ENCODE assay signal across 25 cellular contexts in the genomic region with DNA sequence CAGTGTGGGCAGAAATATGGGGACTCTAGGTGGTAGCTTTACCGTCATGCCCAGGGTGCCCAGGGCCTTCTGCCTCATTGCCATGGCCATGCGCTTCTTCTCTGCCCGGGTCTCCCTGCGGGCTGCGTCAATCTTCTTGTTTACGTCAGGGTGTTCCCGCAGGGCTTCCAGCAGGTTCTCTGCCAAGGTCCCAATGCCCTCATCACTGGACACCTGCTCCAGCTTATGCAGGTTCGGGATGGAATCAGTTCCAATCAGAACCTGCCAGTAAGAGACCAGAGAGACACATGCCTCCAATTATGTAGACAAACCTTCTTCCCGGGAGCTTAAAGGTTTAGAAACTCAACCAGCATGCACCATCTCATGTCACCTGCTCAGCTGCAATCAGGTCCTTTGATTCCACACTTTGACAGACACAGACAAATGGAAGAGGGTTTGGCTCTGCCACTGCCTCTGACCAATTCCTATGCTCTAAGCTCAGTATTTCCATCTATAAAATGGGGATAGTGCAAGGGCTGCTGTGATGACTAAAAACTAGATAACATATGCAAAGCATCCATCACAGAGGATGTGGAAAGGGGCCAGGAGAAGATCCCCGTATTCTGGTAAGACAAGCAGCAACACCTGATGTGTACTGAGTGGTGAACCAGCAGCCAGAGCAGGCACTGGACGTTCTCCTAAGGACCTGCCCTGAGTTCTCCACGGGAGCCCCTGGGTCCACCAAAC.
DNase-seq lines count a peak whose midpoint lies in the region; ATAC-seq and FAIRE-seq lines count a peak whose summit lies in the region.
"Had no signal": no experiment of that assay in that cellular context is flagged by ENCODE, and none has a peak within 500 bp of the region (broad histone marks: within the 10 kb centered on the region; RNA-seq: fewer than 3 reads in every experiment).

No MANE protein-coding gene starts in this region.

- peaks cover 24% of the 10 kb centered on the region for H3K36me3 Mint-ChIP-seq in activated naive CD4-positive, alpha-beta T cell treated with anti-CD3 and anti-CD28 coated beads, Interleukin-2, amount 50 U/mL, for 24 hours
- H3K36me3 Mint-ChIP-seq in T-helper 17 cell (ENCODE audit: low read depth), result peaks cover 21% of the 10 kb centered on the region
- H3K36me3 Mint-ChIP-seq in CD8-positive, alpha-beta memory T cell, result peaks cover 25 to 98% (median 33%) of the 10 kb centered on the region in 3 donors

- H3K9me3 Mint-ChIP-seq in activated naive CD4-positive, alpha-beta T cell treated with anti-CD3 and anti-CD28 coated beads, Interleukin-2, amount 50 U/mL, for 24 hours, result no peaks in the 10 kb centered on the region
- no peaks in the 10 kb centered on the region for H3K9me3 Mint-ChIP-seq in stimulated activated naive CD8-positive, alpha-beta T cell treated with anti-CD3 and anti-CD28 coated beads, Interleukin-15, amount 100 ng/mL, for 72 hours
- H3K9me3 Mint-ChIP-seq in CD8-positive, alpha-beta memory T cell, result no peaks in the 10 kb centered on the region
- H3K9me3 Mint-ChIP-seq: activated T-cell treated with anti-CD3 and anti-CD28 coated beads, Interleukin-2, amount 50 U/mL, for 4 hours; HFFc6; IgD-negative memory B cell; immature natural killer cell had no signal

- FAIRE-seq in HTR-8/SVneo (lab: Jason Lieb, UNC), result no peak

- no peaks in the 10 kb centered on the region for H3K27me3 Mint-ChIP-seq in activated naive CD4-positive, alpha-beta T cell treated with anti-CD3 and anti-CD28 coated beads, Interleukin-2, amount 50 U/mL, for 24 hours
- no peaks in the 10 kb centered on the region for H3K27me3 Mint-ChIP-seq in T-helper 17 cell
- no peaks in the 10 kb centered on the region for H3K27me3 Mint-ChIP-seq in stimulated activated naive CD8-positive, alpha-beta T cell treated with anti-CD3 and anti-CD28 coated beads, Interleukin-15, amount 100 ng/mL, for 72 hours
- no peaks in the 10 kb centered on the region for H3K27me3 Mint-ChIP-seq in CD8-positive, alpha-beta memory T cell
- H3K27me3 Mint-ChIP-seq: IgD-negative memory B cell had no signal

- H3K27ac ChIP-seq in CD8-positive, alpha-beta memory T cell (ENCODE audit: low read depth, low read length), result no peak overlapping the region
- H3K27ac ChIP-seq: coronary artery, GM23248 had no signal

- no peaks in the 10 kb centered on the region for H3K4me1 ChIP-seq in CD8-positive, alpha-beta memory T cell (ENCODE audit: insufficient read depth, low read length)

- peaks cover 86% of the 10 kb centered on the region for H3K36me3 ChIP-seq in CD8-positive, alpha-beta memory T cell (ENCODE audit: insufficient read depth, low read length)

- no peak for DNase-seq in activated naive CD4-positive, alpha-beta T cell treated with Interleukin-2 at 50 U/mL for 16 hours
- DNase-seq in T-helper 17 cell, result no peak
- peak; percentile 78 for DNase-seq in cerebellar cortex (ENCODE audit: low spot score)
- DNase-seq in stimulated activated naive CD8-positive, alpha-beta T cell treated with anti-CD3 and anti-CD28 coated beads, Interleukin-15, amount 100 ng/mL, for 72 hours, result no peak
- DNase-seq in CD8-positive, alpha-beta memory T cell, result no peak
- no peak for DNase-seq in HTR-8/SVneo (ENCODE audit: insufficient read length, low spot score)
- DNase-seq: activated CD4-positive, CD25-positive, alpha-beta regulatory T cell; activated T-cell treated with anti-CD3 and anti-CD28 coated beads, Interleukin-2, amount 50 U/mL, for 4 hours; GM23248; HFFc6; hippocampal formation; immature natural killer cell; mesenchymal stem cell; NCI-H1105 treated with DMSO at 0.1 percent for 48 hours; NCI-H2029 treated with DMSO at 0.1 percent for 48 hours; NCI-H345; NCI-H748 treated with DMSO at 0.1 percent for 48 hours; nucleus accumbens had no signal

- H3K4me3 ChIP-seq in CD8-positive, alpha-beta memory T cell (ENCODE audit: low read length), result no peak overlapping the region
- H3K4me3 ChIP-seq: body of pancreas, coronary artery, gastroesophageal sphincter, GM23248, smooth muscle cell had no signal

- peaks cover 11% of the 10 kb centered on the region for H3K4me1 Mint-ChIP-seq in activated naive CD4-positive, alpha-beta T cell treated with anti-CD3 and anti-CD28 coated beads, Interleukin-2, amount 50 U/mL, for 24 hours
- H3K4me1 Mint-ChIP-seq in T-helper 17 cell, result peaks cover 12% of the 10 kb centered on the region
- H3K4me1 Mint-ChIP-seq in stimulated activated naive CD8-positive, alpha-beta T cell treated with anti-CD3 and anti-CD28 coated beads, Interleukin-15, amount 100 ng/mL, for 72 hours, result peaks cover 20% of the 10 kb centered on the region
- H3K4me1 Mint-ChIP-seq in CD8-positive, alpha-beta memory T cell, result no peaks in the 10 kb centered on the region
- H3K4me1 Mint-ChIP-seq: IgD-negative memory B cell, immature natural killer cell had no signal

- POLR2A ChIA-PET in CD8-positive, alpha-beta memory T cell (lab: Charles Lee), result interaction anchor here (0.6 kb wide), 1 partner anchor 907 kb away, joined by 6 read pairs; no protein-coding TSS in a partner anchor

- CTCF ChIA-PET in CD8-positive, alpha-beta memory T cell (lab: Charles Lee), result interaction anchor here (1.6 to 2.2 kb wide), 2 partner anchors 7 to 14 kb away, joined by 5 to 9 read pairs; no protein-coding TSS in a partner anchor

- ATAC-seq in T-helper 17 cell (no peak), GM18517 (IDR thresholded peaks at IDR 0.05; ENCODE audit: unreplicated experiment) (no peak)
- ATAC-seq in stimulated activated naive CD8-positive, alpha-beta T cell treated with anti-CD3 and anti-CD28 coated beads, Interleukin-15, amount 100 ng/mL, for 72 hours, result peak; percentile 58
- ATAC-seq: body of pancreas, gastroesophageal sphincter had no signal

- peak overlapping the region; percentile 9 for H3K27ac Mint-ChIP-seq in activated naive CD4-positive, alpha-beta T cell treated with anti-CD3 and anti-CD28 coated beads, Interleukin-2, amount 50 U/mL, for 24 hours
- peak overlapping the region; percentile 78 for H3K27ac Mint-ChIP-seq in T-helper 17 cell
- H3K27ac Mint-ChIP-seq in stimulated activated naive CD8-positive, alpha-beta T cell treated with anti-CD3 and anti-CD28 coated beads, Interleukin-15, amount 100 ng/mL, for 72 hours, result peak overlapping the region in 1 of 2 donors; percentile 49
- H3K27ac Mint-ChIP-seq in CD8-positive, alpha-beta memory T cell, result peak overlapping the region in 2 of 8 donors; percentile 51 to 68
- H3K27ac Mint-ChIP-seq: HFFc6 had no signal

- no peak overlapping the region for H3K4me3 Mint-ChIP-seq in activated naive CD4-positive, alpha-beta T cell treated with anti-CD3 and anti-CD28 coated beads, Interleukin-2, amount 50 U/mL, for 24 hours
- no peak overlapping the region for H3K4me3 Mint-ChIP-seq in T-helper 17 cell
- no peak overlapping the region for H3K4me3 Mint-ChIP-seq in stimulated activated naive CD8-positive, alpha-beta T cell treated with anti-CD3 and anti-CD28 coated beads, Interleukin-15, amount 100 ng/mL, for 72 hours
- H3K4me3 Mint-ChIP-seq in CD8-positive, alpha-beta memory T cell, result no peak overlapping the region
- H3K4me3 Mint-ChIP-seq: activated T-cell treated with anti-CD3 and anti-CD28 coated beads, Interleukin-2, amount 50 U/mL, for 4 hours; HFFc6; IgD-negative memory B cell; immature natural killer cell had no signal

- no peaks in the 10 kb centered on the region for H3K27me3 ChIP-seq in CD8-positive, alpha-beta memory T cell (ENCODE audit: insufficient read depth, low read length, poor library complexity, severe bottlenecking)
- H3K27me3 ChIP-seq: body of pancreas, gastroesophageal sphincter had no signal

- no peaks in the 10 kb centered on the region for H3K9me3 ChIP-seq in T-helper 17 cell (ENCODE audit: control insufficient read depth, low read length, poor library complexity, severe bottlenecking)
- H3K9me3 ChIP-seq in CD8-positive, alpha-beta memory T cell (ENCODE audit: low read length), result no peaks in the 10 kb centered on the region
- H3K9me3 ChIP-seq: body of pancreas, gastroesophageal sphincter had no signal
